ENCODE assay signal across 8 cellular contexts in the genomic region with DNA sequence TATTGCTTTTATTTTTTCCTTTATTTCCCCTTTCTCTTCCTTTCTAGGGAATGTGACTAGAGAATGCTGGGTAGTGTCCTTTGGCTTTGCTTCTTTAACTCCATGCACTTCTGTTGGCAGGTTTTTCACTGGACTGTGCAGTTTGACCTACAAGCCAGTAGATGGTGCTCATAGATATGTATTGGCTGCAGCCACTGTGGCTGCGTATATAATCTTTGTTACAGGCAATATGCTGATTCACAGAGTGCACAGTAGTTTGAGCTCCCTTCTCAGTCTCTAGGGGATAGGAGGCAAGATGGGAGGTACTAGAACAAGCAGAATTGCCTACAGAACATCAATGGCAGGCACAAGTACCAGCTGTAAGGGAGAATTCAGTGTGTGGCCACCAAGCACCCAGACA.
DNase-seq lines count a peak whose midpoint lies in the region; ATAC-seq and TF ChIP-seq lines count a peak whose summit lies in the region.

No MANE protein-coding gene starts in this region.

- WGBS in hepatocyte (ENCODE audit: low lambda C conversion rate, missing lambda C conversion rate), result 75% methylated on average over 1 of the region's 1 CpG
- WGBS in thyroid gland, 2 donors, result 65 to 67% methylated on average over 1 of the region's 1 CpG

- peak; percentile 48 for TF ChIP-seq CTCF in GM13976 (IDR thresholded peaks at IDR 0.05; ENCODE audit: borderline replicate concordance, control extremely low read depth, extremely low read depth, insufficient read depth, missing control alignments)
- TF ChIP-seq CTCF in hepatocyte (IDR thresholded peaks at IDR 0.05; ENCODE audit: poor library complexity), result peak; percentile 36
- no peak for TF ChIP-seq CTCF in CD8-positive, alpha-beta T cell (IDR thresholded peaks at IDR 0.05)
- peak in 1 of 6 experiments; percentile 13 for TF ChIP-seq CTCF in thyroid gland (IDR thresholded peaks at IDR 0.05)

- H3K27ac ChIP-seq in hepatocyte, result no peak overlapping the region
- H3K27ac ChIP-seq in CD8-positive, alpha-beta T cell (ENCODE audit: low read depth, low read length), result no peak overlapping the region
- no peak overlapping the region for H3K27ac ChIP-seq in thyroid gland

- H3K27me3 ChIP-seq in hepatocyte (no peaks in the 10 kb centered on the region), thyroid gland (no peaks in the 10 kb centered on the region)
- H3K27me3 ChIP-seq in CD8-positive, alpha-beta T cell (ENCODE audit: insufficient read depth, low read length), result no peaks in the 10 kb centered on the region

- peaks cover 8% of the 10 kb centered on the region for H3K9me3 Mint-ChIP-seq in CD8-positive, alpha-beta T cell

- H3K4me1 Mint-ChIP-seq in CD8-positive, alpha-beta T cell (ENCODE audit: low read depth), result no peaks in the 10 kb centered on the region

- DNase-seq in GM13976 (ENCODE audit: low spot score), result peak; percentile 24
- peak; percentile 63 for DNase-seq in OCI-M1 (lab: John Stamatoyannopoulos, UW)
- DNase-seq in hepatocyte (ENCODE audit: low spot score), result no peak
- DNase-seq in activated CD4-positive, alpha-beta T cell treated with anti-CD3 and anti-CD28 coated beads, Interleukin-2, amount 50 U/mL, for 1 hour, result no peak
- DNase-seq in CD8-positive, alpha-beta T cell, result no peak
- DNase-seq in islet precursor cell, result no peak
- DNase-seq in thyroid gland, result no peak

- no peaks in the 10 kb centered on the region for H3K27me3 Mint-ChIP-seq in CD8-positive, alpha-beta T cell (ENCODE audit: low read depth)

- H3K4me1 ChIP-seq in hepatocyte (ENCODE audit: insufficient read depth), result no peaks in the 10 kb centered on the region
- no peaks in the 10 kb centered on the region for H3K4me1 ChIP-seq in CD8-positive, alpha-beta T cell (ENCODE audit: insufficient read depth, low read length)
- no peaks in the 10 kb centered on the region for H3K4me1 ChIP-seq in thyroid gland

- no peak overlapping the region for H3K4me3 ChIP-seq in hepatocyte
- H3K4me3 ChIP-seq in CD8-positive, alpha-beta T cell (ENCODE audit: low read depth, low read length), result no peak overlapping the region
- H3K4me3 ChIP-seq in thyroid gland (replicated peaks in 1 of 3), result no peak overlapping the region

- TF ChIP-seq POLR2A in thyroid gland (IDR thresholded peaks at IDR 0.05), result no peak

- ATAC-seq in HG03175 (IDR thresholded peaks at IDR 0.05; ENCODE audit: unreplicated experiment), result peak; percentile 85
- ATAC-seq in CD8-positive, alpha-beta T cell, result no peak

- H3K9me3 ChIP-seq in hepatocyte (ENCODE audit: low read depth) (no peaks in the 10 kb centered on the region), thyroid gland (no peaks in the 10 kb centered on the region)
- H3K9me3 ChIP-seq in CD8-positive, alpha-beta T cell (ENCODE audit: low read length), result no peaks in the 10 kb centered on the region

- no peaks in the 10 kb centered on the region for H3K79me2 ChIP-seq in hepatocyte

- H3K27ac Mint-ChIP-seq in CD8-positive, alpha-beta T cell, result no peak overlapping the region

- H3K36me3 Mint-ChIP-seq in CD8-positive, alpha-beta T cell, result no peaks in the 10 kb centered on the region

- no peaks in the 10 kb centered on the region for H4K20me1 ChIP-seq in hepatocyte (ENCODE audit: insufficient read depth, poor library complexity, severe bottlenecking)

- H3K4me3 Mint-ChIP-seq in CD8-positive, alpha-beta T cell, result no peak overlapping the region

- in situ Hi-C loops in GM13976 (cut with MboI; ENCODE audit: low sequenced_read_pairs, unreplicated experiment), result no loop called here

- intact Hi-C loops in CD8-positive, alpha-beta T cell (cut with DNase I, micrococcal nuclease), result no loop called here
- intact Hi-C loops in thyroid gland (cut with DNase I), result no loop called here

- no peak overlapping the region for H3K4me2 ChIP-seq in hepatocyte

- H3K36me3 ChIP-seq in hepatocyte (replicated peaks; ENCODE audit: insufficient read depth, low read depth) (no peaks in the 10 kb centered on the region), thyroid gland (no peaks in the 10 kb centered on the region)
- no peaks in the 10 kb centered on the region for H3K36me3 ChIP-seq in CD8-positive, alpha-beta T cell (ENCODE audit: insufficient read depth, low read length)

- CTCF ChIA-PET in CD8-positive, alpha-beta T cell (lab: Charles Lee), result no interaction called here

- no peak overlapping the region for H2AFZ ChIP-seq in hepatocyte

- H3K9me2 ChIP-seq in hepatocyte (replicated peaks; ENCODE audit: insufficient read depth), result no peaks in the 10 kb centered on the region

- POLR2A ChIA-PET in CD8-positive, alpha-beta T cell (lab: Charles Lee), result no interaction called here

Comparison
In these comparisons a context has a peak if more than half of its experiments do, and no peak if none do; other contexts are left out.
1. DNase-seq: peak in GM13976 (single experiment) and OCI-M1 (single experiment); none in hepatocyte (single experiment), activated CD4-positive, alpha-beta T cell treated with anti-CD3 and anti-CD28 coated beads, Interleukin-2, amount 50 U/mL, for 1 hour (single experiment), CD8-positive, alpha-beta T cell (0 of 7), islet precursor cell (single experiment) and thyroid gland (0 of 2).